ENCODE assay signal across 22 cellular contexts in the genomic region with DNA sequence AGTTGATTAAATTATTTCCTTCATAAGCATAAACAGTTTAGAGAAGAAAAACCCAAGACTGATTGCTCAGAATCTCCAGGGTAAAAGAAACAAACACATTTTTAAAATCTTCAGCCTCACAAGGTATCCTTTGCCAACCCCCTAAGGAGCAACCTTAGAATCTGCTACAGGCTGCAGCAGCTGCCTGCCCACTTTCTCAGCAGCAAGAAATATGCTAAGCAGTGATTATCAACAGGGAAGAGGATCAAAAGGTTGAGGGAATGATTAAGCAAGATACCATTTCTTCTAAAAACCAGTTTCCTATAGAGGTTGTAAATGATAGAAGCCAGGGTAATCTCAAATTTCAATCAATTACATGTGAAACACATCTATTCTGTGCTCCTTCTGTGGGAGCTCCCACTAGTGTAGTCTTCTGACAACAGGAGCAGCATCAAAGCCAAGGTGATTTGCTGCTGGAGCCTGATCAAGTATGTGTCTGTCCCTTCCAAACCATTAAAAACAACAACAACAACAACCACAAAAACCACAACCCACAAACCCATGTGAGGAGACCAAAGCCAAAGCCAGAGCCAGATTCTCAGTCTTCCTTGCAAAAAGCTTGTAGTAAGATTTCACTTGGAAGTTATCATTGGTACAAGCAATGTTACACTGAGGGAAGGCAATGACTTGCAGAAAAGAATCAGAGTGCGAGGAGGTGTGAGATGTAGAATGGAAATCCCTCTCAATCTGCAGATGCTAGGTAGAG.
DNase-seq lines count a peak whose midpoint lies in the region; ATAC-seq and TF ChIP-seq lines count a peak whose summit lies in the region.
"Had no signal": no experiment of that assay in that cellular context is flagged by ENCODE, and none has a peak within 500 bp of the region (broad histone marks: within the 10 kb centered on the region; RNA-seq: fewer than 3 reads in every experiment).

No MANE protein-coding gene starts in this region.

- H3K9me2 ChIP-seq in GM23338 (ENCODE audit: insufficient read depth) (no peaks in the 10 kb centered on the region), PC-3 (replicated peaks; ENCODE audit: low read length) (no peaks in the 10 kb centered on the region)
- H3K9me2 ChIP-seq: SK-N-SH had no signal

- H3K9me3 Mint-ChIP-seq in GM23338: no peaks in the 10 kb centered on the region
- no peaks in the 10 kb centered on the region for H3K9me3 Mint-ChIP-seq in neural crest cell

- H3K4me1 ChIP-seq in GM23338 (ENCODE audit: insufficient read depth) (peaks cover 4% of the 10 kb centered on the region), PC-3 (ENCODE audit: insufficient read depth, low read length) (peaks cover 59% of the 10 kb centered on the region), fibroblast of lung (ENCODE audit: control insufficient read depth, extremely low read depth, insufficient read depth, low read length) (peaks cover 10% of the 10 kb centered on the region), BE2C (no peaks in the 10 kb centered on the region)
- H3K4me1 ChIP-seq: ascending aorta, spleen had no signal

- H3K36me3 ChIP-seq in GM23338 (ENCODE audit: insufficient read depth): no peaks in the 10 kb centered on the region
- no peaks in the 10 kb centered on the region for H3K36me3 ChIP-seq in PC-3 (ENCODE audit: low read depth, low read length)
- no peaks in the 10 kb centered on the region for H3K36me3 ChIP-seq in fibroblast of lung (ENCODE audit: control insufficient read depth, insufficient read depth, low read length)
- no peaks in the 10 kb centered on the region for H3K36me3 ChIP-seq in BE2C
- H3K36me3 ChIP-seq: ascending aorta, spleen had no signal

- H2AFZ ChIP-seq in GM23338 (no peak overlapping the region), PC-3 (ENCODE audit: low read length) (no peak overlapping the region), fibroblast of lung (ENCODE audit: low read length) (no peak overlapping the region)
- H2AFZ ChIP-seq: hepatocyte had no signal

- H3K4me1 Mint-ChIP-seq in GM23338: peaks cover 28% of the 10 kb centered on the region
- H3K4me1 Mint-ChIP-seq in neural crest cell: peaks cover 21% of the 10 kb centered on the region
- H3K4me1 Mint-ChIP-seq: activated naive CD4-positive, alpha-beta T cell treated with anti-CD3 and anti-CD28 coated beads, Interleukin-2, amount 50 U/mL, for 24 hours had no signal

- H3F3A ChIP-seq in GM23338 (replicated peaks; ENCODE audit: low read depth) (no peaks in the 10 kb centered on the region), PC-3 (ENCODE audit: low read length, unreplicated experiment) (peaks cover 7% of the 10 kb centered on the region)

- intact Hi-C loops in PC-3 (cut with micrococcal nuclease): loop anchor here (1.0 to 2.0 kb wide), 5 partner anchors 29 to 121 kb away; no protein-coding TSS in a partner anchor

- H3K27ac ChIP-seq in GM23338 (ENCODE audit: low read depth) (no peak overlapping the region), PC-3 (ENCODE audit: low read length) (peak overlapping the region; percentile 80), fibroblast of lung (ENCODE audit: insufficient read depth, low read length) (no peak overlapping the region)
- H3K27ac ChIP-seq: ascending aorta, hepatocyte, psoas muscle, spleen had no signal

- H3K4me3 Mint-ChIP-seq in GM23338 (no peak overlapping the region), neural crest cell (no peak overlapping the region)
- H3K4me3 Mint-ChIP-seq: activated naive CD4-positive, alpha-beta T cell treated with anti-CD3 and anti-CD28 coated beads, Interleukin-2, amount 50 U/mL, for 24 hours; effector memory CD8-positive, alpha-beta T cell; natural killer cell treated with Interleukin-12 subunit alpha and Interleukin-12 subunit beta and Interleukin-15 and Interleukin-18, amount 100 ng/mL, for 72 hours had no signal

- DNase-seq in GM23338 (ENCODE audit: low spot score) (no peak), PC-3 (peak; percentile 36), fibroblast of lung (ENCODE audit: low read depth in 2 of 2) (no peak), neural crest cell (ENCODE audit: low read depth, low spot score) (no peak), RKO (ENCODE audit: low spot score) (no peak), BE2C (no peak), GM10266 (ENCODE audit: extremely low spot score) (no peak)
- DNase-seq: activated T-cell treated with anti-CD3 and anti-CD28 coated beads, Interleukin-2, amount 50 U/mL, for 48 hours; C1 segment of cervical spinal cord; effector memory CD8-positive, alpha-beta T cell; NCI-H1417 treated with DMSO at 0.1 percent for 48 hours; NCI-H2171 treated with DMSO at 0.1 percent for 48 hours; psoas muscle; SK-N-SH; spleen; stimulated activated CD8-positive, alpha-beta memory T cell treated with anti-CD3 and anti-CD28 coated beads, Interleukin-4, amount 100 ng/mL, for 48 hours; T-helper 9 cell had no signal

- H4K20me1 ChIP-seq in GM23338 (replicated peaks; ENCODE audit: insufficient read depth): no peaks in the 10 kb centered on the region
- no peaks in the 10 kb centered on the region for H4K20me1 ChIP-seq in PC-3 (ENCODE audit: low read length)
- no peaks in the 10 kb centered on the region for H4K20me1 ChIP-seq in fibroblast of lung (ENCODE audit: control insufficient read depth, extremely low read depth, insufficient read depth, low read length)

- H3K4me2 ChIP-seq in GM23338 (no peak overlapping the region), PC-3 (ENCODE audit: low read length) (peak overlapping the region; percentile 48), fibroblast of lung (ENCODE audit: extremely low read depth, insufficient read depth, low read length) (peak overlapping the region; percentile 40)
- H3K4me2 ChIP-seq: hepatocyte, SK-N-SH had no signal

- CTCF ChIA-PET in PC-3 (lab: Charles Lee): no interaction called here

- no peaks in the 10 kb centered on the region for H3K27me3 ChIP-seq in GM23338 (ENCODE audit: insufficient read depth)
- H3K27me3 ChIP-seq in PC-3 (ENCODE audit: low read length): no peaks in the 10 kb centered on the region
- H3K27me3 ChIP-seq in fibroblast of lung (ENCODE audit: control insufficient read depth, insufficient read depth, low read length): no peaks in the 10 kb centered on the region
- H3K27me3 ChIP-seq in BE2C: 0 out of 2 replicates have a peak, but pooled peaks cover 3% of the 10 kb centered on the region
- H3K27me3 ChIP-seq: ascending aorta, hepatocyte, spleen had no signal

- H3K79me2 ChIP-seq in GM23338 (replicated peaks; ENCODE audit: insufficient read depth): no peaks in the 10 kb centered on the region
- H3K79me2 ChIP-seq in PC-3 (ENCODE audit: low read length): no peaks in the 10 kb centered on the region
- no peaks in the 10 kb centered on the region for H3K79me2 ChIP-seq in fibroblast of lung (ENCODE audit: control insufficient read depth, insufficient read depth, low read length)
- H3K79me2 ChIP-seq: hepatocyte had no signal

- H3K27me3 Mint-ChIP-seq in GM23338 (ENCODE audit: insufficient read depth, low read depth, poor library complexity): peaks cover 4% of the 10 kb centered on the region
- no peaks in the 10 kb centered on the region for H3K27me3 Mint-ChIP-seq in neural crest cell (ENCODE audit: low read depth)
- H3K27me3 Mint-ChIP-seq: activated naive CD4-positive, alpha-beta T cell treated with anti-CD3 and anti-CD28 coated beads, Interleukin-2, amount 50 U/mL, for 24 hours; effector memory CD8-positive, alpha-beta T cell; natural killer cell treated with Interleukin-12 subunit alpha and Interleukin-12 subunit beta and Interleukin-15 and Interleukin-18, amount 100 ng/mL, for 72 hours had no signal

- no peak for TF ChIP-seq CTCF in GM23338 (conservative IDR thresholded peaks at IDR 0.05; ENCODE audit: low read depth in 2 of 2)
- no peak for TF ChIP-seq CTCF in PC-3 (conservative IDR thresholded peaks at IDR 0.05; ENCODE audit: low read depth, low read length)
- no peak for TF ChIP-seq CTCF in fibroblast of lung (conservative IDR thresholded peaks at IDR 0.05 in 1 of 2, IDR thresholded peaks at IDR 0.05 in 1 of 2; ENCODE audit: low read depth in 1 of 2, low read length in 2 of 2)
- no peak for TF ChIP-seq CTCF in neural crest cell (conservative IDR thresholded peaks at IDR 0.05)
- no peak for TF ChIP-seq CTCF in BE2C (IDR thresholded peaks at IDR 0.05; ENCODE audit: low read depth, low read length)
- TF ChIP-seq CTCF in GM10266 (IDR thresholded peaks at IDR 0.05; ENCODE audit: control insufficient read depth, insufficient read depth, low read depth, missing control alignments): no peak

- no peaks in the 10 kb centered on the region for H3K36me3 Mint-ChIP-seq in GM23338 (ENCODE audit: low read depth)
- no peaks in the 10 kb centered on the region for H3K36me3 Mint-ChIP-seq in neural crest cell (ENCODE audit: low read depth)
- H3K36me3 Mint-ChIP-seq: activated naive CD4-positive, alpha-beta T cell treated with anti-CD3 and anti-CD28 coated beads, Interleukin-2, amount 50 U/mL, for 24 hours; natural killer cell treated with Interleukin-12 subunit alpha and Interleukin-12 subunit beta and Interleukin-15 and Interleukin-18, amount 100 ng/mL, for 72 hours had no signal

- H3K9ac ChIP-seq in PC-3 (ENCODE audit: low read length) (peak overlapping the region; percentile 3; the same call in 1 of the 2 replicates), fibroblast of lung (ENCODE audit: insufficient read depth, low read length) (no peak overlapping the region)
- H3K9ac ChIP-seq: SK-N-SH had no signal

- ATAC-seq in GM23338 (peak; percentile 73), PC-3 (no peak), HG02678 (IDR thresholded peaks at IDR 0.05; ENCODE audit: unreplicated experiment) (no peak)
- ATAC-seq: effector memory CD8-positive, alpha-beta T cell; natural killer cell treated with Interleukin-12 subunit alpha and Interleukin-12 subunit beta and Interleukin-15 and Interleukin-18, amount 100 ng/mL, for 72 hours; psoas muscle had no signal

- H3K27ac Mint-ChIP-seq in GM23338 (peak overlapping the region; percentile 89), neural crest cell (ENCODE audit: unreplicated experiment) (peak overlapping the region; percentile 57)
- H3K27ac Mint-ChIP-seq: activated naive CD4-positive, alpha-beta T cell treated with anti-CD3 and anti-CD28 coated beads, Interleukin-2, amount 50 U/mL, for 24 hours; effector memory CD8-positive, alpha-beta T cell; natural killer cell treated with Interleukin-12 subunit alpha and Interleukin-12 subunit beta and Interleukin-15 and Interleukin-18, amount 100 ng/mL, for 72 hours had no signal

- BruUV-seq in PC-3 (replicated peaks; lab: Mats Ljungman, UMichigan): no TSS peak

- POLR2A ChIA-PET in PC-3 (lab: Charles Lee; ENCODE audit: unreplicated experiment): no interaction called here

- no peak overlapping the region for H3K4me3 ChIP-seq in GM23338
- H3K4me3 ChIP-seq in PC-3 (ENCODE audit: low read length): peak overlapping the region; percentile 6; the same call in 1 of the 2 replicates
- no peak overlapping the region for H3K4me3 ChIP-seq in fibroblast of lung (replicated peaks in 1 of 4; ENCODE audit: control extremely low read depth in 1 of 4, insufficient read depth in 1 of 4, low read depth in 3 of 4, low read length in 4 of 4)
- H3K4me3 ChIP-seq in BE2C (ENCODE audit: low read depth, low read length): no peak overlapping the region
- H3K4me3 ChIP-seq: ascending aorta, hepatocyte, psoas muscle, spleen had no signal

- no peaks in the 10 kb centered on the region for H3K9me3 ChIP-seq in PC-3 (ENCODE audit: low read length)
- H3K9me3 ChIP-seq in fibroblast of lung (ENCODE audit: control insufficient read depth, insufficient read depth, low read depth, low read length): no peaks in the 10 kb centered on the region
- H3K9me3 ChIP-seq in BE2C: no peaks in the 10 kb centered on the region
- H3K9me3 ChIP-seq: ascending aorta, psoas muscle, SK-N-SH, spleen had no signal
